8 cellular contexts compared by ENCODE assay signal in genomic region chrX:49177338-49177833, GRCh38. TPM values are rescaled to one million over a fixed set of nuclear protein-coding genes. Genes with fewer than 3 reads are reported as not detected.
DNase-seq lines count a peak whose midpoint lies in the region; ATAC-seq, FAIRE-seq and TF ChIP-seq lines count a peak whose summit lies in the region.

No MANE protein-coding gene starts in this region.

- peaks cover 3% of the 10 kb centered on the region for H3K9me1 ChIP-seq in K562 (ENCODE audit: control insufficient read depth, insufficient read depth, low read length)

- no peaks in the 10 kb centered on the region; the same call in 1 of the 2 replicates for H4K20me1 ChIP-seq in K562 (replicated peaks; ENCODE audit: control insufficient read depth, insufficient read depth, low read length)

- 55% methylated on average over 3 of the region's 4 CpGs for WGBS in K562 (ENCODE audit: insufficient coverage, low coverage, missing lambda C conversion rate)

- H3K4me1 ChIP-seq in CD8-positive, alpha-beta T cell (ENCODE audit: insufficient read depth, low read length), result peaks cover 7% of the 10 kb centered on the region
- H3K4me1 ChIP-seq in K562 (replicated peaks in 1 of 2; ENCODE audit: control insufficient read depth in 2 of 2, insufficient read depth in 2 of 2, low read length in 2 of 2) (peaks cover 33 to 51% of the 10 kb centered on the region in 2 experiments), mucosa of stomach (ENCODE audit: control insufficient read depth, insufficient read depth, low read length) (peaks cover 37% of the 10 kb centered on the region)

- H3K27me3 ChIP-seq in CD8-positive, alpha-beta T cell (ENCODE audit: insufficient read depth, low read length), result no peaks in the 10 kb centered on the region
- no peaks in the 10 kb centered on the region for H3K27me3 ChIP-seq in K562 (ENCODE audit: control insufficient read depth in 2 of 2, insufficient read depth in 2 of 2, low read length in 2 of 2)
- no peaks in the 10 kb centered on the region for H3K27me3 ChIP-seq in mucosa of stomach (ENCODE audit: control insufficient read depth, insufficient read depth, low read length)

- H3K4me1 Mint-ChIP-seq in CD8-positive, alpha-beta T cell (ENCODE audit: low read depth), result peaks cover 16% of the 10 kb centered on the region

- FAIRE-seq in K562 (lab: Jason Lieb, UNC), result peak; percentile 84

- H3K36me3 ChIP-seq in CD8-positive, alpha-beta T cell (ENCODE audit: insufficient read depth, low read length), result peaks cover 2% of the 10 kb centered on the region
- H3K36me3 ChIP-seq in K562 (ENCODE audit: control insufficient read depth, insufficient read depth, low read length) (peaks cover 82% of the 10 kb centered on the region; the same call in 2 of the 3 replicates), mucosa of stomach (ENCODE audit: control insufficient read depth, insufficient read depth, low read length) (peaks cover 9% of the 10 kb centered on the region)

- no peak overlapping the region for H3K4me2 ChIP-seq in K562 (ENCODE audit: insufficient read depth, low read length)

- no peak for TF ChIP-seq CTCF in CD8-positive, alpha-beta T cell (IDR thresholded peaks at IDR 0.05)
- peak; percentile 55 to 59 (median 57) for TF ChIP-seq CTCF in K562 (IDR thresholded peaks at IDR 0.05 in 2 of 3, conservative IDR thresholded peaks at IDR 0.05 in 1 of 3; ENCODE audit: insufficient read depth in 2 of 3, low read depth in 1 of 3, low read length in 3 of 3)

- peak; percentile 49 for TF ChIP-seq RAD21 in K562 (CRISPR knock-in tag; conservative IDR thresholded peaks at IDR 0.05 in 1 of 2, IDR thresholded peaks at IDR 0.05 in 1 of 2)

- H3K27ac ChIP-seq in CD8-positive, alpha-beta T cell (ENCODE audit: low read depth, low read length), result no peak overlapping the region
- no peak overlapping the region; the same call in 2 of the 3 replicates for H3K27ac ChIP-seq in K562 (ENCODE audit: extremely low read depth, low read depth, low read length)

- no peak for TF ChIP-seq POLR2A in K562 (conservative IDR thresholded peaks at IDR 0.05)

- peak overlapping the region; percentile 66 for H3K27ac Mint-ChIP-seq in CD8-positive, alpha-beta T cell

- DNase-seq in CD8-positive, alpha-beta T cell, result peak in 1 of 7 experiments; percentile 22
- DNase-seq in NAMALWA (ENCODE audit: low spot score) (peak; percentile 27), K562 (ENCODE audit: extremely low read depth in 1 of 4, low spot score in 3 of 4) (peak in 2 of 4 experiments; percentile 44 to 69), NCI-H2029 (lab: John Stamatoyannopoulos, UW) (no peak), RKO (ENCODE audit: low spot score) (no peak)

- H3K27me3 Mint-ChIP-seq in CD8-positive, alpha-beta T cell (ENCODE audit: low read depth), result no peaks in the 10 kb centered on the region

- no peaks in the 10 kb centered on the region for H3K9me3 Mint-ChIP-seq in CD8-positive, alpha-beta T cell

- no TSS peak for BruUV-seq in K562 (replicated peaks; lab: Mats Ljungman, UMichigan)

- peaks cover 52% of the 10 kb centered on the region for H3K36me3 Mint-ChIP-seq in CD8-positive, alpha-beta T cell

- CTCF ChIA-PET in CD8-positive, alpha-beta T cell (lab: Charles Lee), result no interaction called here
- CTCF ChIA-PET in K562 (lab: Yijun Ruan, JAX; ENCODE audit: low intra/inter-chr PET ratio), result interaction anchor here (0.9 kb wide), 1 partner anchor 54 kb away, joined by 4 read pairs; the partner anchor contains the start of gene GPKOW

- peak overlapping the region in 1 of 2 experiments; percentile 74; a peak in 2 of 4 replicates for H3K9ac ChIP-seq in K562 (ENCODE audit: insufficient read depth in 1 of 2, low read depth in 2 of 2, low read length in 2 of 2)
- H3K9ac ChIP-seq in mucosa of stomach (ENCODE audit: low read length), result peak overlapping the region; percentile 28

- in situ Hi-C loops in K562 (cut with MboI), result no loop called here

- no peak overlapping the region for H2AFZ ChIP-seq in K562 (ENCODE audit: low read depth, low read length)

- no peak for TF ChIP-seq EP300 in K562 (IDR thresholded peaks at IDR 0.05; ENCODE audit: low read length)

- POLR2A ChIA-PET in CD8-positive, alpha-beta T cell (lab: Charles Lee), result no interaction called here
- POLR2A ChIA-PET in K562 (lab: Yijun Ruan, JAX), result interaction anchor here (0.6 to 1.4 kb wide), 5 partner anchors 9 to 695 kb away, joined by 3 read pairs; no protein-coding TSS in a partner anchor

- ATAC-seq in CD8-positive, alpha-beta T cell, result peak; percentile 74
- ATAC-seq in K562 (peak; percentile 67), HG02970 (IDR thresholded peaks at IDR 0.05; ENCODE audit: low FRiP score, unreplicated experiment) (no peak), HG03135 (IDR thresholded peaks at IDR 0.05; ENCODE audit: unreplicated experiment) (no peak)

- H3K4me3 ChIP-seq in CD8-positive, alpha-beta T cell (ENCODE audit: low read depth, low read length), result no peak overlapping the region
- H3K4me3 ChIP-seq in K562, result no peak overlapping the region
- no peak overlapping the region for H3K4me3 ChIP-seq in mucosa of stomach (ENCODE audit: low read length)

- H3K79me2 ChIP-seq in K562 (ENCODE audit: control insufficient read depth, insufficient read depth, low read length), result peaks cover 23% of the 10 kb centered on the region

- intact Hi-C loops in CD8-positive, alpha-beta T cell (cut with DNase I, micrococcal nuclease), result no loop called here
- intact Hi-C loops in K562 (cut with micrococcal nuclease), result loop anchor here (5.0 to 10.0 kb wide), 3 partner anchors 135 to 373 kb away; partner anchors contain the start of genes HDAC6, OTUD5 and TFE3

- no peak overlapping the region for H3K4me3 Mint-ChIP-seq in CD8-positive, alpha-beta T cell

- no peaks in the 10 kb centered on the region for H3K9me3 ChIP-seq in CD8-positive, alpha-beta T cell (ENCODE audit: low read length)
- H3K9me3 ChIP-seq in K562 (replicated peaks; ENCODE audit: control insufficient read depth, insufficient read depth, low read depth, low read length) (no peaks in the 10 kb centered on the region), mucosa of stomach (ENCODE audit: control insufficient read depth, low read length) (no peaks in the 10 kb centered on the region)

RNA-seq across cellular contexts. Expression of gene PLP2, which starts 5.7 kb away (rescaled TPM):
- 10 to 100 TPM; 95.9 to 96.4 TPM for total RNA-seq in CD8-positive, alpha-beta T cell
- 74.1 and 122 TPM in 2 replicates for total RNA-seq in K562 (2011; cell fraction: chromatin; rRNA removed; ENCODE audit: low replicate concordance)
- 138 and 180 TPM in 2 replicates for total RNA-seq in K562 (2011; cell fraction: nucleolus; rRNA removed)
- total RNA-seq in K562 (2011; cell fraction: nucleoplasm; rRNA removed), result 178 and 233 TPM in 2 replicates
- total RNA-seq in K562 (2014; rRNA removed), result 34.7 and 55.2 TPM in 2 replicates
- total RNA-seq in K562 (2014; rRNA removed; fragmentation: Illumina TruSeq; extraction: Trizol), result 65.1 and 67.8 TPM in 2 replicates
- total RNA-seq in K562 (2015; rRNA removed; fragmentation: Illumina TruSeq; extraction: Trizol), result 70.4 and 73.0 TPM in 2 replicates
- total RNA-seq in K562 (2021), result 106 and 112 TPM in 2 replicates
- 169 and 175 TPM in 2 replicates for polyA plus RNA-seq in K562 (2011; rRNA removed)
- polyA plus RNA-seq in K562 (2011; cell fraction: cytosol; rRNA removed), result 367 and 379 TPM in 2 replicates
- polyA plus RNA-seq in K562 (2011; cell fraction: nucleus; rRNA removed), result 76.0 and 82.2 TPM in 2 replicates
- polyA plus RNA-seq in K562 (2012), result 170 and 356 TPM in 2 replicates
- polyA plus RNA-seq in K562 (2014; fragmentation: Illumina TruSeq; extraction: Trizol), result 199 and 236 TPM in 2 replicates
- polyA plus RNA-seq in K562 (2014; fragmentation: Nextera tagmentation; extraction: Ambion mirVana), result 100 to 1,000 TPM; 117 to 208 TPM
- 63.0 and 96.3 TPM in 2 replicates for polyA plus RNA-seq in K562 (2014; rRNA removed)
- 88.3 and 104 TPM in 2 replicates for polyA minus RNA-seq in K562 (2011; rRNA and poly(A)+ RNA removed)
- 55.9 and 80.5 TPM in 2 replicates for polyA minus RNA-seq in K562 (2011; cell fraction: cytosol; rRNA and poly(A)+ RNA removed)
- 8.6 and 18.3 TPM in 2 replicates for polyA minus RNA-seq in K562 (2011; cell fraction: nucleus; rRNA and poly(A)+ RNA removed)

RNA-seq across cellular contexts. Expression of gene PRICKLE3, which starts 8.8 kb away (rescaled TPM):
- total RNA-seq in CD8-positive, alpha-beta T cell, result 1 to 10 TPM in 1 of 2 experiments, under 1 TPM in 1; 0.98 to 1.5 TPM
- 44.7 and 103 TPM in 2 replicates for total RNA-seq in K562 (2011; cell fraction: chromatin; rRNA removed; ENCODE audit: low replicate concordance)
- total RNA-seq in K562 (2011; cell fraction: nucleolus; rRNA removed), result 65.1 and 65.2 TPM in 2 replicates
- 41.5 and 44.2 TPM in 2 replicates for total RNA-seq in K562 (2011; cell fraction: nucleoplasm; rRNA removed)
- total RNA-seq in K562 (2014; rRNA removed) (24.7 and 26.8 TPM in 2 replicates), K562 (2014; rRNA removed; fragmentation: Illumina TruSeq; extraction: Trizol) (6.8 and 8.7 TPM in 2 replicates), K562 (2015; rRNA removed; fragmentation: Illumina TruSeq; extraction: Trizol) (10.2 and 11.2 TPM in 2 replicates), K562 (2021) (43.8 and 44.3 TPM in 2 replicates)
- polyA plus RNA-seq in K562 (2011; rRNA removed) (14.0 and 22.0 TPM in 2 replicates), K562 (2014; fragmentation: Illumina TruSeq; extraction: Trizol) (19.1 and 19.4 TPM in 2 replicates), K562 (2014; fragmentation: Nextera tagmentation; extraction: Ambion mirVana) (1 to 10 TPM; 1.1 to 1.4 TPM), K562 (2014; rRNA removed) (23.7 and 32.8 TPM in 2 replicates)
- 13.3 and 26.4 TPM in 2 replicates for polyA plus RNA-seq in K562 (2011; cell fraction: cytosol; rRNA removed)
- polyA plus RNA-seq in K562 (2011; cell fraction: nucleus; rRNA removed), result 49.4 and 83.5 TPM in 2 replicates
- 28.6 and 29.5 TPM in 2 replicates for polyA plus RNA-seq in K562 (2012)
- polyA minus RNA-seq in K562 (2011; rRNA and poly(A)+ RNA removed), result 10.3 and 12.1 TPM in 2 replicates
- polyA minus RNA-seq in K562 (2011; cell fraction: cytosol; rRNA and poly(A)+ RNA removed), result 30.0 and 34.3 TPM in 2 replicates
- 18.0 and 18.3 TPM in 2 replicates for polyA minus RNA-seq in K562 (2011; cell fraction: nucleus; rRNA and poly(A)+ RNA removed)

RNA-seq across cellular contexts. Expression of gene MAGIX, which starts 14.8 kb away (rescaled TPM):
- under 1 TPM; 0.31 to 0.84 TPM for total RNA-seq in CD8-positive, alpha-beta T cell
- total RNA-seq in K562 (2011; cell fraction: chromatin; rRNA removed; ENCODE audit: low replicate concordance), result 3.0 TPM in 2 replicates
- total RNA-seq in K562 (2011; cell fraction: nucleolus; rRNA removed), result 1.8 and 2.7 TPM in 2 replicates
- 2.5 and 4.6 TPM in 2 replicates for total RNA-seq in K562 (2011; cell fraction: nucleoplasm; rRNA removed)
- total RNA-seq in K562 (2014; rRNA removed), result 2.5 and 3.5 TPM in 2 replicates
- total RNA-seq in K562 (2014; rRNA removed; fragmentation: Illumina TruSeq; extraction: Trizol), result 0.32 and 0.33 TPM in 2 replicates
- total RNA-seq in K562 (2015; rRNA removed; fragmentation: Illumina TruSeq; extraction: Trizol), result 0.47 and 0.79 TPM in 2 replicates
- 2.2 and 2.4 TPM in 2 replicates for total RNA-seq in K562 (2021)
- 0.78 and 1.6 TPM in 2 replicates for polyA plus RNA-seq in K562 (2011; rRNA removed)
- polyA plus RNA-seq in K562 (2011; cell fraction: cytosol; rRNA removed), result 2.6 and 4.7 TPM in 2 replicates
- 2.2 and 4.1 TPM in 2 replicates for polyA plus RNA-seq in K562 (2011; cell fraction: nucleus; rRNA removed)
- polyA plus RNA-seq in K562 (2012), result 1.1 and 1.7 TPM in 2 replicates
- 0.28 and 1.2 TPM in 2 replicates for polyA plus RNA-seq in K562 (2014; fragmentation: Illumina TruSeq; extraction: Trizol)
- polyA plus RNA-seq in K562 (2014; fragmentation: Nextera tagmentation; extraction: Ambion mirVana), result under 1 TPM; 0.08 to 0.22 TPM
- 1.4 and 1.9 TPM in 2 replicates for polyA plus RNA-seq in K562 (2014; rRNA removed)
- polyA minus RNA-seq in K562 (2011; rRNA and poly(A)+ RNA removed), result 0.91 and 1.2 TPM in 2 replicates
- 1.0 and 2.2 TPM in 2 replicates for polyA minus RNA-seq in K562 (2011; cell fraction: cytosol; rRNA and poly(A)+ RNA removed)
- polyA minus RNA-seq in K562 (2011; cell fraction: nucleus; rRNA and poly(A)+ RNA removed), result 2.2 and 2.7 TPM in 2 replicates

RNA-seq across cellular contexts. Expression of gene SYP, which starts 22.6 kb away (rescaled TPM):
- total RNA-seq in CD8-positive, alpha-beta T cell, result under 1 TPM; 0.44 to 0.65 TPM
- total RNA-seq in K562 (2011; cell fraction: chromatin; rRNA removed; ENCODE audit: low replicate concordance), result 4.8 and 8.4 TPM in 2 replicates
- 6.8 and 7.3 TPM in 2 replicates for total RNA-seq in K562 (2011; cell fraction: nucleolus; rRNA removed)
- 6.0 and 10.6 TPM in 2 replicates for total RNA-seq in K562 (2011; cell fraction: nucleoplasm; rRNA removed)
- total RNA-seq in K562 (2014; rRNA removed), result 3.4 and 3.9 TPM in 2 replicates
- 2.2 and 2.6 TPM in 2 replicates for total RNA-seq in K562 (2014; rRNA removed; fragmentation: Illumina TruSeq; extraction: Trizol)
- total RNA-seq in K562 (2015; rRNA removed; fragmentation: Illumina TruSeq; extraction: Trizol), result 1.5 and 1.6 TPM in 2 replicates
- total RNA-seq in K562 (2021), result 2.1 and 3.0 TPM in 2 replicates
- polyA plus RNA-seq in K562 (2011; rRNA removed), result 3.9 and 5.1 TPM in 2 replicates
- 5.7 and 10.1 TPM in 2 replicates for polyA plus RNA-seq in K562 (2011; cell fraction: cytosol; rRNA removed)
- 3.8 and 7.1 TPM in 2 replicates for polyA plus RNA-seq in K562 (2011; cell fraction: nucleus; rRNA removed)
- 1.8 and 4.5 TPM in 2 replicates for polyA plus RNA-seq in K562 (2012)
- 2.4 and 2.9 TPM in 2 replicates for polyA plus RNA-seq in K562 (2014; fragmentation: Illumina TruSeq; extraction: Trizol)
- polyA plus RNA-seq in K562 (2014; fragmentation: Nextera tagmentation; extraction: Ambion mirVana), result under 1 TPM; 0.48 to 0.52 TPM
- polyA plus RNA-seq in K562 (2014; rRNA removed), result 3.6 and 4.3 TPM in 2 replicates
- polyA minus RNA-seq in K562 (2011; rRNA and poly(A)+ RNA removed), result 1.6 and 3.3 TPM in 2 replicates
- polyA minus RNA-seq in K562 (2011; cell fraction: cytosol; rRNA and poly(A)+ RNA removed), result 1.3 and 4.0 TPM in 2 replicates
- polyA minus RNA-seq in K562 (2011; cell fraction: nucleus; rRNA and poly(A)+ RNA removed), result 3.8 and 4.0 TPM in 2 replicates

RNA-seq across cellular contexts. Expression of gene GPKOW, which starts 53.9 kb away (rescaled TPM):
- 10 to 100 TPM; 10.9 to 12.6 TPM for total RNA-seq in CD8-positive, alpha-beta T cell
- 13.7 and 27.7 TPM in 2 replicates for total RNA-seq in K562 (2011; cell fraction: chromatin; rRNA removed; ENCODE audit: low replicate concordance)
- total RNA-seq in K562 (2011; cell fraction: nucleolus; rRNA removed), result 19.3 and 21.2 TPM in 2 replicates
- 16.6 and 19.1 TPM in 2 replicates for total RNA-seq in K562 (2011; cell fraction: nucleoplasm; rRNA removed)
- total RNA-seq in K562 (2014; rRNA removed), result 44.8 and 49.6 TPM in 2 replicates
- total RNA-seq in K562 (2014; rRNA removed; fragmentation: Illumina TruSeq; extraction: Trizol), result 15.0 and 16.6 TPM in 2 replicates
- 23.6 and 23.8 TPM in 2 replicates for total RNA-seq in K562 (2015; rRNA removed; fragmentation: Illumina TruSeq; extraction: Trizol)
- 29.7 and 30.0 TPM in 2 replicates for total RNA-seq in K562 (2021)
- polyA plus RNA-seq in K562 (2011; rRNA removed), result 30.1 and 34.3 TPM in 2 replicates
- 27.5 and 32.8 TPM in 2 replicates for polyA plus RNA-seq in K562 (2011; cell fraction: cytosol; rRNA removed)
- polyA plus RNA-seq in K562 (2011; cell fraction: nucleus; rRNA removed), result 20.6 and 21.4 TPM in 2 replicates
- polyA plus RNA-seq in K562 (2012), result 25.4 and 35.2 TPM in 2 replicates
- polyA plus RNA-seq in K562 (2014; fragmentation: Illumina TruSeq; extraction: Trizol), result 31.3 and 31.4 TPM in 2 replicates
- 1 to 10 TPM; 3.7 to 4.5 TPM for polyA plus RNA-seq in K562 (2014; fragmentation: Nextera tagmentation; extraction: Ambion mirVana)
- 30.4 and 37.4 TPM in 2 replicates for polyA plus RNA-seq in K562 (2014; rRNA removed)
- polyA minus RNA-seq in K562 (2011; rRNA and poly(A)+ RNA removed), result 21.1 and 27.6 TPM in 2 replicates
- 15.4 and 17.1 TPM in 2 replicates for polyA minus RNA-seq in K562 (2011; cell fraction: cytosol; rRNA and poly(A)+ RNA removed)
- 4.6 and 8.4 TPM in 2 replicates for polyA minus RNA-seq in K562 (2011; cell fraction: nucleus; rRNA and poly(A)+ RNA removed)

Comparison
In these comparisons a context has a peak if more than half of its experiments do, and no peak if none do; other contexts are left out.
1. ATAC-seq: peak in CD8-positive, alpha-beta T cell (single experiment) and K562 (single experiment); none in HG02970 (single experiment) and HG03135 (single experiment).